In genomic region chr12:68018315-68018714, GRCh38 we compare ENCODE assay signal across 14 cellular contexts. TPM values are rescaled to one million over a fixed set of nuclear protein-coding genes. Genes with fewer than 3 reads are reported as not detected.
DNase-seq lines count a peak whose midpoint lies in the region; ATAC-seq and TF ChIP-seq lines count a peak whose summit lies in the region.
"Had no signal": no experiment of that assay in that cellular context is flagged by ENCODE, and none has a peak within 500 bp of the region (broad histone marks: within the 10 kb centered on the region; RNA-seq: fewer than 3 reads in every experiment).

No MANE protein-coding gene starts in this region.

- H3K4me3 ChIP-seq in mesendoderm (ENCODE audit: low read length) (no peak overlapping the region), tibial artery (no peak overlapping the region)
- H3K4me3 ChIP-seq: HAP-1 had no signal

- no peak overlapping the region for H4K8ac ChIP-seq in mesendoderm (ENCODE audit: low read depth, low read length)

- H3K79me1 ChIP-seq in mesendoderm (ENCODE audit: low read length): no peaks in the 10 kb centered on the region

- H3K9me3 ChIP-seq in tibial artery: no peaks in the 10 kb centered on the region
- H3K9me3 ChIP-seq: BE2C, Caco-2, HAP-1 had no signal

- no peak overlapping the region for H2AK5ac ChIP-seq in mesendoderm (ENCODE audit: low read length)

- H3K4me1 Mint-ChIP-seq in activated CD8-positive, alpha-beta T cell treated with anti-CD3 and anti-CD28 coated beads for 36 hours (ENCODE audit: low read depth): peaks cover 15% of the 10 kb centered on the region
- H3K4me1 Mint-ChIP-seq in activated CD8-positive, alpha-beta T cell treated with anti-CD3 and anti-CD28 coated beads, Interleukin-2, amount 10 ng/mL, durations not matched to agents 7 days and 5 days (ENCODE audit: low read depth): no peaks in the 10 kb centered on the region
- H3K4me1 Mint-ChIP-seq in activated T-helper 1 cell treated with anti-CD3 and anti-CD28 coated beads, Interleukin-12 subunit alpha, Interleukin-12 subunit beta, Interleukin-2, Interleukin-4 antibody, amounts not matched to agents 30 ng/mL and 10 ng/mL and 1 ng/mL, durations not matched to agents 14 hours and 24 hours and 36 hours (ENCODE audit: low read depth): peaks cover 38% of the 10 kb centered on the region
- H3K4me1 Mint-ChIP-seq: CD4-positive, CD25-positive, alpha-beta regulatory T cell had no signal

- peaks cover 4% of the 10 kb centered on the region for H3K36me3 Mint-ChIP-seq in activated CD8-positive, alpha-beta T cell treated with anti-CD3 and anti-CD28 coated beads for 36 hours (ENCODE audit: low read depth)
- no peaks in the 10 kb centered on the region for H3K36me3 Mint-ChIP-seq in activated CD8-positive, alpha-beta T cell treated with anti-CD3 and anti-CD28 coated beads, Interleukin-2, amount 10 ng/mL, durations not matched to agents 7 days and 5 days (ENCODE audit: low read depth)
- H3K36me3 Mint-ChIP-seq in activated T-helper 1 cell treated with anti-CD3 and anti-CD28 coated beads, Interleukin-12 subunit alpha, Interleukin-12 subunit beta, Interleukin-2, Interleukin-4 antibody, amounts not matched to agents 30 ng/mL and 10 ng/mL and 1 ng/mL, durations not matched to agents 14 hours and 24 hours and 36 hours (ENCODE audit: low read depth): peaks cover 31% of the 10 kb centered on the region

- H3K9ac ChIP-seq in mesendoderm (ENCODE audit: low read length): no peak overlapping the region

- intact Hi-C loops in activated CD8-positive, alpha-beta T cell treated with anti-CD3 and anti-CD28 coated beads for 36 hours (cut with micrococcal nuclease): no loop called here
- intact Hi-C loops in activated T-helper 1 cell treated with anti-CD3 and anti-CD28 coated beads, Interleukin-12 subunit alpha, Interleukin-12 subunit beta, Interleukin-2, Interleukin-4 antibody, amounts not matched to agents 30 ng/mL and 10 ng/mL and 1 ng/mL, durations not matched to agents 14 hours and 24 hours and 36 hours (cut with micrococcal nuclease): loop anchor here (2.0 kb wide), 2 partner anchors 18 kb away; no protein-coding TSS in a partner anchor
- intact Hi-C loops in tibial artery (cut with DNase I; ENCODE audit: low total_unique reads): no loop called here

- no peaks in the 10 kb centered on the region for H3K27me3 Mint-ChIP-seq in activated CD8-positive, alpha-beta T cell treated with anti-CD3 and anti-CD28 coated beads for 36 hours
- H3K27me3 Mint-ChIP-seq in activated CD8-positive, alpha-beta T cell treated with anti-CD3 and anti-CD28 coated beads, Interleukin-2, amount 10 ng/mL, durations not matched to agents 7 days and 5 days (ENCODE audit: low read depth): no peaks in the 10 kb centered on the region
- H3K27me3 Mint-ChIP-seq in activated T-helper 1 cell treated with anti-CD3 and anti-CD28 coated beads, Interleukin-12 subunit alpha, Interleukin-12 subunit beta, Interleukin-2, Interleukin-4 antibody, amounts not matched to agents 30 ng/mL and 10 ng/mL and 1 ng/mL, durations not matched to agents 14 hours and 24 hours and 36 hours (ENCODE audit: insufficient read depth): no peaks in the 10 kb centered on the region
- H3K27me3 Mint-ChIP-seq: CD4-positive, CD25-positive, alpha-beta regulatory T cell had no signal

- peak overlapping the region; percentile 47 for H3K56ac ChIP-seq in mesendoderm (ENCODE audit: low read length)

- H3K9me3 Mint-ChIP-seq in activated CD8-positive, alpha-beta T cell treated with anti-CD3 and anti-CD28 coated beads for 36 hours: peaks cover 3% of the 10 kb centered on the region
- no peaks in the 10 kb centered on the region for H3K9me3 Mint-ChIP-seq in activated CD8-positive, alpha-beta T cell treated with anti-CD3 and anti-CD28 coated beads, Interleukin-2, amount 10 ng/mL, durations not matched to agents 7 days and 5 days (ENCODE audit: insufficient read depth)
- H3K9me3 Mint-ChIP-seq in activated T-helper 1 cell treated with anti-CD3 and anti-CD28 coated beads, Interleukin-12 subunit alpha, Interleukin-12 subunit beta, Interleukin-2, Interleukin-4 antibody, amounts not matched to agents 30 ng/mL and 10 ng/mL and 1 ng/mL, durations not matched to agents 14 hours and 24 hours and 36 hours: peaks cover 19% of the 10 kb centered on the region

- H2BK5ac ChIP-seq in mesendoderm (ENCODE audit: low read length): no peak overlapping the region

- POLR2A ChIA-PET in activated CD8-positive, alpha-beta T cell treated with anti-CD3 and anti-CD28 coated beads for 36 hours (lab: Charles Lee): interaction anchor here (1.4 kb wide), 1 partner anchor 11 kb away, joined by 3 read pairs; no protein-coding TSS in a partner anchor
- POLR2A ChIA-PET in activated CD8-positive, alpha-beta T cell treated with anti-CD3 and anti-CD28 coated beads, Interleukin-2, amount 10 ng/mL, durations not matched to agents 7 days and 5 days (lab: Charles Lee): interaction anchor here (0.6 kb wide), 1 partner anchor 1375 kb away, joined by 3 read pairs; no protein-coding TSS in a partner anchor

- peak; percentile 45 for ATAC-seq in activated CD8-positive, alpha-beta T cell treated with anti-CD3 and anti-CD28 coated beads for 36 hours
- ATAC-seq in activated CD8-positive, alpha-beta T cell treated with anti-CD3 and anti-CD28 coated beads, Interleukin-2, amount 10 ng/mL, durations not matched to agents 7 days and 5 days: no peak
- ATAC-seq: HepG2 had no signal

- no peak overlapping the region for H3K4me2 ChIP-seq in mesendoderm (ENCODE audit: low read length)

- TF ChIP-seq CTCF in activated CD8-positive, alpha-beta T cell treated with anti-CD3 and anti-CD28 coated beads for 36 hours (IDR thresholded peaks at IDR 0.05): no peak
- TF ChIP-seq CTCF in tibial artery (IDR thresholded peaks at IDR 0.05): no peak

- CTCF ChIA-PET in activated CD8-positive, alpha-beta T cell treated with anti-CD3 and anti-CD28 coated beads for 36 hours (lab: Charles Lee): interaction anchor here (1.1 to 1.8 kb wide), 5 partner anchors 12 to 140 kb away, joined by 3 to 6 read pairs (median 3); no protein-coding TSS in a partner anchor
- CTCF ChIA-PET in activated CD8-positive, alpha-beta T cell treated with anti-CD3 and anti-CD28 coated beads, Interleukin-2, amount 10 ng/mL, durations not matched to agents 7 days and 5 days (lab: Charles Lee): interaction anchor here (1.2 to 1.3 kb wide), 2 partner anchors 16 to 140 kb away, joined by 3 to 4 read pairs; no protein-coding TSS in a partner anchor

- no peak overlapping the region for H2BK15ac ChIP-seq in mesendoderm (replicated peaks; ENCODE audit: low read depth)

- H3K23ac ChIP-seq in mesendoderm (ENCODE audit: low read length): no peak overlapping the region

- H3K27ac Mint-ChIP-seq in activated CD8-positive, alpha-beta T cell treated with anti-CD3 and anti-CD28 coated beads for 36 hours: no peak overlapping the region
- no peak overlapping the region for H3K27ac Mint-ChIP-seq in activated CD8-positive, alpha-beta T cell treated with anti-CD3 and anti-CD28 coated beads, Interleukin-2, amount 10 ng/mL, durations not matched to agents 7 days and 5 days
- peak overlapping the region; percentile 59 for H3K27ac Mint-ChIP-seq in activated T-helper 1 cell treated with anti-CD3 and anti-CD28 coated beads, Interleukin-12 subunit alpha, Interleukin-12 subunit beta, Interleukin-2, Interleukin-4 antibody, amounts not matched to agents 30 ng/mL and 10 ng/mL and 1 ng/mL, durations not matched to agents 14 hours and 24 hours and 36 hours
- H3K27ac Mint-ChIP-seq: CD4-positive, CD25-positive, alpha-beta regulatory T cell had no signal

- H3K18ac ChIP-seq in mesendoderm (ENCODE audit: low read length): no peak overlapping the region

- H3K27me3 ChIP-seq in mesendoderm (ENCODE audit: insufficient read depth, low read length, poor library complexity): no peaks in the 10 kb centered on the region
- no peaks in the 10 kb centered on the region for H3K27me3 ChIP-seq in tibial artery
- H3K27me3 ChIP-seq: BE2C had no signal

- no peak overlapping the region for H4K5ac ChIP-seq in mesendoderm (ENCODE audit: low read length)

- H3K4me1 ChIP-seq in mesendoderm (ENCODE audit: control insufficient read depth, low read depth, low read length) (peaks cover 5% of the 10 kb centered on the region), tibial artery (no peaks in the 10 kb centered on the region)
- H3K4me1 ChIP-seq: BE2C, Caco-2, HAP-1 had no signal

- H3K27ac ChIP-seq in mesendoderm (ENCODE audit: low read depth, low read length) (no peak overlapping the region), tibial artery (no peak overlapping the region)

- no peak overlapping the region for H3K4me3 Mint-ChIP-seq in activated CD8-positive, alpha-beta T cell treated with anti-CD3 and anti-CD28 coated beads for 36 hours
- H3K4me3 Mint-ChIP-seq in activated CD8-positive, alpha-beta T cell treated with anti-CD3 and anti-CD28 coated beads, Interleukin-2, amount 10 ng/mL, durations not matched to agents 7 days and 5 days: no peak overlapping the region
- H3K4me3 Mint-ChIP-seq in activated T-helper 1 cell treated with anti-CD3 and anti-CD28 coated beads, Interleukin-12 subunit alpha, Interleukin-12 subunit beta, Interleukin-2, Interleukin-4 antibody, amounts not matched to agents 30 ng/mL and 10 ng/mL and 1 ng/mL, durations not matched to agents 14 hours and 24 hours and 36 hours: peak overlapping the region; percentile 11
- H3K4me3 Mint-ChIP-seq: CD4-positive, CD25-positive, alpha-beta regulatory T cell had no signal

- no peak overlapping the region for H2BK120ac ChIP-seq in mesendoderm (ENCODE audit: low read depth, low read length)

- no peak overlapping the region for H3K4ac ChIP-seq in mesendoderm (ENCODE audit: low read depth, low read length)

- no peak for DNase-seq in activated CD8-positive, alpha-beta T cell treated with anti-CD3 and anti-CD28 coated beads for 36 hours
- DNase-seq in activated CD8-positive, alpha-beta T cell treated with anti-CD3 and anti-CD28 coated beads, Interleukin-2, amount 10 ng/mL, durations not matched to agents 7 days and 5 days: no peak
- DNase-seq in activated T-helper 1 cell treated with anti-CD3 and anti-CD28 coated beads, Interleukin-12 subunit alpha, Interleukin-12 subunit beta, Interleukin-2, Interleukin-4 antibody, amounts not matched to agents 30 ng/mL and 10 ng/mL and 1 ng/mL, durations not matched to agents 14 hours and 24 hours and 36 hours (ENCODE audit: low spot score): no peak
- peak; percentile 88 for DNase-seq in mesendoderm
- no peak for DNase-seq in tibial artery
- DNase-seq in NCI-H1436 (lab: John Stamatoyannopoulos, UW): no peak
- DNase-seq: ACHN; BE2C; C1 segment of cervical spinal cord; Caco-2; CD4-positive, CD25-positive, alpha-beta regulatory T cell had no signal

- H3K36me3 ChIP-seq in mesendoderm (ENCODE audit: control insufficient read depth, insufficient read depth, low read length): no peaks in the 10 kb centered on the region
- H3K36me3 ChIP-seq in tibial artery: peaks cover 0 to 4% (median 0%) of the 10 kb centered on the region in 3 donors
- H3K36me3 ChIP-seq: BE2C, HAP-1 had no signal

- no peaks in the 10 kb centered on the region for H3K79me2 ChIP-seq in mesendoderm (ENCODE audit: control insufficient read depth, insufficient read depth, low read length)

RNA-seq across cellular contexts. Expression of gene IFNG-AS1, which starts 29.1 kb away (rescaled TPM):
- total RNA-seq in activated CD8-positive, alpha-beta T cell treated with anti-CD3 and anti-CD28 coated beads for 36 hours: under 1 TPM in 1 of 2 experiments, not detected in 1; 0.25 TPM
- under 1 TPM in 1 of 2 experiments, not detected in 1; 0.21 TPM for total RNA-seq in activated CD8-positive, alpha-beta T cell treated with anti-CD3 and anti-CD28 coated beads, Interleukin-2, amount 10 ng/mL, durations not matched to agents 7 days and 5 days
- 0.41 and 0.83 TPM in 2 replicates for total RNA-seq in activated T-helper 1 cell treated with anti-CD3 and anti-CD28 coated beads, Interleukin-12 subunit alpha, Interleukin-12 subunit beta, Interleukin-2, Interleukin-4 antibody, amounts not matched to agents 30 ng/mL and 10 ng/mL and 1 ng/mL, durations not matched to agents 14 hours and 24 hours and 36 hours
- polyA plus RNA-seq in mesendoderm (2013, experiment 1 of 2): not detected
- not detected for polyA plus RNA-seq in mesendoderm (2013, experiment 2 of 2)
- total RNA-seq: Caco-2, H1, HepG2 had no signal
- polyA plus RNA-seq: H1, HepG2 had no signal
